8 cellular contexts compared by ENCODE assay signal in the genomic region with DNA sequence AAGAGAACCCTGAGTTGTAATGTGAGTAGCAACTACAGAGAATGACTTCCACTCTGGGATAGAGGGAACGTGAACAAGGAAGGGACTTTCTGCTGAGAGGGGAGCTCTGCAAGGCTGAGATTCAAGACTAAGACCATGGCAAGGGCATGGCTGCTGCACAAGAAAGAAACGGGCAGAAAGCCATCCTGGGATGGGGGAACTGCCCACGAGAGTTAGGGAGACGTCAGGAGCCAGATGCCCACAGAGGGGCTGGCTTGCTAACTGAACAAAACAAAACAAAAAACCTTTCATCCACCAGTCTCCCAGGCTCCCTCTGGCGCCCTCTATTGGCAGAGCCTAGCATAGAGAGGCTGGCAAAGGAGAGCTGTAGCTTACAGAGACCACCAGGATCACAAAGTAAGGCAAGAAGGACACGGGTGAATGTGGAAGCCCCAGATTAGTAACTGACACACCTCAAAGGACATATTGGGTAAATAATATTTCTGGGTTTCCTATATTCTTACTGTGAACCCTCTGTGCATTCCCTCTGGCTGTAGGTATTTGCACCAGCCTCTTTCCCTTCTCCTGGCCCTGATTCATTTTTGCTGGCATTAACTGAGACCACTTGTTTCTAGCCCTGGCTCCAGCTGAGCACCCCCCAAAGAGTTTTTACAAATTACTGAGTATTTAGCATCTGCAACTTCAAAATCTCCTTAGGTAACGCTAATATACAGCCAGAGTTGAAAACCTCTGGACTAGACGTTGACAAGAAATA.
DNase-seq lines count a peak whose midpoint lies in the region; ATAC-seq and TF ChIP-seq lines count a peak whose summit lies in the region.

No MANE protein-coding gene starts in this region.

- H3K4me3 ChIP-seq in ovary: no peak overlapping the region

- POLR2A ChIA-PET in activated CD8-positive, alpha-beta T cell treated with anti-CD3 and anti-CD28 coated beads for 36 hours (lab: Charles Lee): no interaction called here

- DNase-seq in activated T-cell treated with anti-CD3 and anti-CD28 coated beads, Interleukin-2, amount 50 U/mL, for 24 hours: peak; percentile 42
- no peak for DNase-seq in activated T-cell treated with anti-CD3 and anti-CD28 coated beads, Interleukin-2, amount 50 U/mL, for 1 hour
- DNase-seq in NCI-H1105 (lab: John Stamatoyannopoulos, UW) (peak; percentile 68), germinal center (ENCODE audit: low spot score) (peak; percentile 42), ovary (peak in 3 of 5 donors; percentile 24 to 37 (median 36))
- DNase-seq in activated CD8-positive, alpha-beta T cell treated with anti-CD3 and anti-CD28 coated beads for 36 hours: peak; percentile 70

- no peak overlapping the region for H3K27ac ChIP-seq in ovary

- H3K27ac Mint-ChIP-seq in activated T-cell treated with anti-CD3 and anti-CD28 coated beads, Interleukin-2, amount 50 U/mL, for 24 hours: no peak overlapping the region
- no peak overlapping the region for H3K27ac Mint-ChIP-seq in activated CD8-positive, alpha-beta T cell treated with anti-CD3 and anti-CD28 coated beads for 36 hours

- no peaks in the 10 kb centered on the region for H3K9me3 Mint-ChIP-seq in activated T-cell treated with anti-CD3 and anti-CD28 coated beads, Interleukin-2, amount 50 U/mL, for 24 hours
- H3K9me3 Mint-ChIP-seq in activated CD8-positive, alpha-beta T cell treated with anti-CD3 and anti-CD28 coated beads for 36 hours: no peaks in the 10 kb centered on the region

- intact Hi-C loops in activated CD8-positive, alpha-beta T cell treated with anti-CD3 and anti-CD28 coated beads for 36 hours (cut with micrococcal nuclease): loop anchor here (5.0 kb wide), 1 partner anchor 258 kb away; no protein-coding TSS in a partner anchor
- intact Hi-C loops in ovary (cut with DNase I): loop anchor here in 1 of 4 donors (10.0 kb wide), 1 partner anchor 170 kb away; no protein-coding TSS in a partner anchor

- H3K27me3 ChIP-seq in ovary: no peaks in the 10 kb centered on the region

- no peaks in the 10 kb centered on the region for H3K9me3 ChIP-seq in ovary

- no peak for TF ChIP-seq POLR2A in ovary (IDR thresholded peaks at IDR 0.05)

- H3K4me1 ChIP-seq in ovary (ENCODE audit: insufficient read depth): no peaks in the 10 kb centered on the region

- no peaks in the 10 kb centered on the region for H3K36me3 ChIP-seq in ovary

- TF ChIP-seq CTCF in activated CD8-positive, alpha-beta T cell treated with anti-CD3 and anti-CD28 coated beads for 36 hours (IDR thresholded peaks at IDR 0.05): peak; percentile 76
- no peak for TF ChIP-seq CTCF in ovary (IDR thresholded peaks at IDR 0.05)

- ATAC-seq in activated CD8-positive, alpha-beta T cell treated with anti-CD3 and anti-CD28 coated beads for 36 hours: no peak
- ATAC-seq in GM19452 (IDR thresholded peaks at IDR 0.05; ENCODE audit: unreplicated experiment) (no peak), esophagus mucosa (no peak)

- H3K4me3 Mint-ChIP-seq in activated T-cell treated with anti-CD3 and anti-CD28 coated beads, Interleukin-2, amount 50 U/mL, for 24 hours: no peak overlapping the region
- H3K4me3 Mint-ChIP-seq in activated CD8-positive, alpha-beta T cell treated with anti-CD3 and anti-CD28 coated beads for 36 hours: no peak overlapping the region

- CTCF ChIA-PET in activated CD8-positive, alpha-beta T cell treated with anti-CD3 and anti-CD28 coated beads for 36 hours (lab: Charles Lee): interaction anchor here (0.7 to 2.8 kb wide), 15 partner anchors 10 to 633 kb away, joined by 3 to 12 read pairs (median 4); no protein-coding TSS in a partner anchor

- 28 to 33% (median 30%) methylated on average over 8 of the region's 8 CpGs for WGBS in ovary, 3 donors

- H3K36me3 Mint-ChIP-seq in activated T-cell treated with anti-CD3 and anti-CD28 coated beads, Interleukin-2, amount 50 U/mL, for 24 hours (ENCODE audit: low read depth): no peaks in the 10 kb centered on the region
- H3K36me3 Mint-ChIP-seq in activated CD8-positive, alpha-beta T cell treated with anti-CD3 and anti-CD28 coated beads for 36 hours (ENCODE audit: low read depth): no peaks in the 10 kb centered on the region

- peaks cover 3% of the 10 kb centered on the region for H3K4me1 Mint-ChIP-seq in activated T-cell treated with anti-CD3 and anti-CD28 coated beads, Interleukin-2, amount 50 U/mL, for 24 hours (ENCODE audit: low read depth)
- peaks cover 2% of the 10 kb centered on the region for H3K4me1 Mint-ChIP-seq in activated CD8-positive, alpha-beta T cell treated with anti-CD3 and anti-CD28 coated beads for 36 hours (ENCODE audit: low read depth)

- TF ChIP-seq EP300 in ovary (IDR thresholded peaks at IDR 0.05): no peak

- H3K27me3 Mint-ChIP-seq in activated T-cell treated with anti-CD3 and anti-CD28 coated beads, Interleukin-2, amount 50 U/mL, for 24 hours: peaks cover 17% of the 10 kb centered on the region
- peaks cover 3% of the 10 kb centered on the region for H3K27me3 Mint-ChIP-seq in activated CD8-positive, alpha-beta T cell treated with anti-CD3 and anti-CD28 coated beads for 36 hours
